8 cellular contexts compared by ENCODE assay signal in the genomic region with DNA sequence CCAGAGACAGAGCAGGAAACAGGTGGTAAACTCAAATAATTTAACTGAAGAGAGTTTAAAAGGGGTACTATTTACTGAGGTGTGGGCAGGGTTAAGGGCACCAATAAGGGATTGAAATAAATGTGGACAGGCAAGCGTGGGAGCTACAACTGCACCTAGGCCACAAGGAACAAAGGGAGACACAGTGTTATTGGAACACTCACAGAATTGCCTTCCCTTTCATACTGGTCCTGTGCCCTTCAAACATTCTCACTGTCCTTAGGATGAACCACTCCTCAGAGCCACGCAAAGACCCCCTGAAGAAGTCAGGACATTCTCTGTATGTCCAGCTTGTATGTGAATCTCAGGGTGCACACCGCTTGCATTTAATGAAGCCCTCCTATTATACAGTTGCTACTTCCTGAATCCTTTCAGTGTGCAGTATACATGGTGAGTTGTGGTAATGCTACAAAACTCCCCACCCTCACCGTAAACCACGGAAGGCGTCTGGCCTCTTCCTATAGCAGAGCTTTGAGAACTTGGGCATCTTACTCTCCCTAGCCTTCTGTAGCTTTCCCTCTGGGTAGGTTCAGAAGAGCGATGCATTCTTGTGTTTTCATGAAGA. TPM values are rescaled to one million over a fixed set of nuclear protein-coding genes. Genes with fewer than 3 reads are reported as not detected.
DNase-seq lines count a peak whose midpoint lies in the region; ATAC-seq and TF ChIP-seq lines count a peak whose summit lies in the region.

No MANE protein-coding gene starts in this region.

- no peaks in the 10 kb centered on the region for H3K79me1 ChIP-seq in H9 (ENCODE audit: insufficient read depth, low read depth, low read length, poor library complexity, severe bottlenecking)

- H3K4me3 ChIP-seq in smooth muscle cell = no peak overlapping the region

- H3K4me2 ChIP-seq in smooth muscle cell = no peak overlapping the region
- H3K4me2 ChIP-seq in H9 (ENCODE audit: insufficient read depth, insufficient read length, low read length) = no peak overlapping the region

- H2AK5ac ChIP-seq in H9 (ENCODE audit: insufficient read length, low read length) = no peak overlapping the region

- peak; percentile 11 for DNase-seq in NK-92 treated with Interleukin-12 subunit alpha and Interleukin-12 subunit beta, amount 100 ng/mL, for 24 hours (lab: John Stamatoyannopoulos, UW)
- no peak for DNase-seq in NK-92 (lab: John Stamatoyannopoulos, UW; ENCODE audit: unreplicated experiment)
- DNase-seq in activated CD8-positive, alpha-beta memory T cell treated with anti-CD3 and anti-CD28 coated beads for 24 hours = peak; percentile 76
- DNase-seq in naive B cell = peak; percentile 64
- DNase-seq in smooth muscle cell (lab: John Stamatoyannopoulos, UW; ENCODE audit: unreplicated experiment) = no peak
- no peak for DNase-seq in Ammon's horn (ENCODE audit: low spot score)
- DNase-seq in H9 = no peak

- H3K23ac ChIP-seq in H9 (ENCODE audit: insufficient read length, low read depth, low read length) = no peak overlapping the region

- peak; percentile 88 for ATAC-seq in HG03460 (IDR thresholded peaks at IDR 0.05; ENCODE audit: unreplicated experiment)
- peak; percentile 100 for ATAC-seq in naive B cell (ENCODE audit: low read depth in 2 of 2)

- H3K27me3 Mint-ChIP-seq in naive B cell (no peaks in the 10 kb centered on the region), H9 (ENCODE audit: low read depth) (no peaks in the 10 kb centered on the region)

- H2BK120ac ChIP-seq in H9 (ENCODE audit: low read depth, low read length, poor library complexity, severe bottlenecking) = no peak overlapping the region

- H3K18ac ChIP-seq in H9 (ENCODE audit: insufficient read length, low read depth, low read length) = no peak overlapping the region

- H3K4me1 Mint-ChIP-seq in naive B cell (peaks cover 41 to 48% (median 43%) of the 10 kb centered on the region in 3 donors), H9 (peaks cover under 1% of the 10 kb centered on the region in 2 experiments)

- H3K27ac Mint-ChIP-seq in naive B cell = peak overlapping the region; percentile 74 to 97 (median 93)
- H3K27ac Mint-ChIP-seq in H9 = no peak overlapping the region

- H3K9me3 Mint-ChIP-seq in naive B cell (no peaks in the 10 kb centered on the region), H9 (no peaks in the 10 kb centered on the region)

- no peak overlapping the region for H2BK20ac ChIP-seq in H9 (ENCODE audit: low read depth, low read length, poor library complexity, severe bottlenecking)

- H4K8ac ChIP-seq in H9 (replicated peaks; ENCODE audit: insufficient read length, low read depth, low read length) = no peak overlapping the region

- no peak overlapping the region for H2BK12ac ChIP-seq in H9 (ENCODE audit: insufficient read length, low read depth, low read length)

- H3F3A ChIP-seq in smooth muscle cell (ENCODE audit: low read depth) = no peaks in the 10 kb centered on the region

- H3K27me3 ChIP-seq in smooth muscle cell (ENCODE audit: low read depth) = no peaks in the 10 kb centered on the region
- H3K27me3 ChIP-seq in H9 (ENCODE audit: insufficient read depth, low read length) = no peaks in the 10 kb centered on the region

- H3K79me2 ChIP-seq in smooth muscle cell (ENCODE audit: low read depth) (no peaks in the 10 kb centered on the region), H9 (ENCODE audit: insufficient read depth, low read length) (no peaks in the 10 kb centered on the region)

- H4K20me1 ChIP-seq in smooth muscle cell (ENCODE audit: low read depth) (no peaks in the 10 kb centered on the region), H9 (ENCODE audit: control insufficient read depth, insufficient read depth, insufficient read length) (no peaks in the 10 kb centered on the region)

- no peak overlapping the region for H3K56ac ChIP-seq in H9 (ENCODE audit: insufficient read length, low read depth, low read length)

- H2BK5ac ChIP-seq in H9 (ENCODE audit: insufficient read length, low read length) = no peak overlapping the region

- H3K9me3 ChIP-seq in smooth muscle cell (replicated peaks; ENCODE audit: low read depth) (no peaks in the 10 kb centered on the region), H9 (ENCODE audit: control insufficient read depth, low read depth, low read length) (no peaks in the 10 kb centered on the region)

- H3K9ac ChIP-seq in smooth muscle cell (ENCODE audit: low read depth) (no peak overlapping the region), H9 (ENCODE audit: extremely low read depth, insufficient read length, low read length) (no peak overlapping the region)

- H3K36me3 Mint-ChIP-seq in naive B cell = peaks cover 0 to 6% of the 10 kb centered on the region in 2 donors
- H3K36me3 Mint-ChIP-seq in H9 (ENCODE audit: insufficient read depth in 1 of 3, low read depth in 3 of 3) = no peaks in the 10 kb centered on the region

- H3K36me3 ChIP-seq in smooth muscle cell (ENCODE audit: low read depth) = no peaks in the 10 kb centered on the region

- no peak overlapping the region for H3K4ac ChIP-seq in H9 (ENCODE audit: low read depth, low read length)

- H3K4me1 ChIP-seq in smooth muscle cell (ENCODE audit: low read depth) (no peaks in the 10 kb centered on the region), H9 (ENCODE audit: insufficient read depth, low read length) (no peaks in the 10 kb centered on the region)

- H3K27ac ChIP-seq in smooth muscle cell (ENCODE audit: low read depth) = no peak overlapping the region
- H3K27ac ChIP-seq in H9 (ENCODE audit: insufficient read length, low read depth, low read length) = no peak overlapping the region

- no peak overlapping the region for H2AFZ ChIP-seq in smooth muscle cell (ENCODE audit: low read depth)
- H2AFZ ChIP-seq in H9 (ENCODE audit: low read length) = no peak overlapping the region

- H4K5ac ChIP-seq in H9 (ENCODE audit: insufficient read length, low read depth, low read length) = no peak overlapping the region

- H3T11ph ChIP-seq in H9 (ENCODE audit: low read length) = no peak overlapping the region

- H2BK15ac ChIP-seq in H9 (ENCODE audit: low read depth, low read length) = no peak overlapping the region

- H3K23me2 ChIP-seq in H9 (ENCODE audit: insufficient read length, low read depth, low read length, poor library complexity, severe bottlenecking) = no peaks in the 10 kb centered on the region

- H4K91ac ChIP-seq in H9 (ENCODE audit: insufficient read length, low read depth, low read length) = no peak overlapping the region

- no peak overlapping the region for H3K14ac ChIP-seq in H9 (ENCODE audit: insufficient read depth, low read length)

- TF ChIP-seq CTCF in smooth muscle cell (IDR thresholded peaks at IDR 0.05; ENCODE audit: borderline replicate concordance, insufficient read depth, poor library complexity, severe bottlenecking) (no peak), H9 (conservative IDR thresholded peaks at IDR 0.05) (no peak)

- 77% methylated on average over 7 of the region's 7 CpGs for WGBS in smooth muscle cell (ENCODE audit: low lambda C conversion rate)
- no CpG with 5 or more reads among the region's 7 CpGs for WGBS in H9 (ENCODE audit: extremely low coverage, insufficient read length, low lambda C conversion rate)

- H3K4me3 Mint-ChIP-seq in naive B cell (peak overlapping the region; percentile 20 to 87 (median 76)), H9 (no peak overlapping the region)

RNA-seq across cellular contexts. Expression of gene MRPL1, which starts 9.6 kb away (rescaled TPM):
- polyA plus RNA-seq in naive B cell (ENCODE audit: low read depth in 6 of 6) = 10 to 100 TPM; 22.3 to 30.9 (median 23.6) TPM
- total RNA-seq in smooth muscle cell = 31.4 and 31.6 TPM in 2 replicates
- polyA plus RNA-seq in smooth muscle cell = 18.5 and 20.2 TPM in 2 replicates
- 39.0 and 46.2 TPM in 2 replicates for total RNA-seq in H9 (2021)

RNA-seq across cellular contexts. Expression of gene CNOT6L, which starts 33.8 kb away (rescaled TPM):
- polyA plus RNA-seq in naive B cell (ENCODE audit: low read depth in 6 of 6) (10 to 100 TPM; 45.0 to 63.8 (median 53.0) TPM), smooth muscle cell (4.8 and 7.3 TPM in 2 replicates)
- total RNA-seq in smooth muscle cell (19.5 and 22.2 TPM in 2 replicates), H9 (2021) (14.5 and 15.9 TPM in 2 replicates)

Comparison
In these comparisons a context has a peak if more than half of its experiments do, and no peak if none do; other contexts are left out.
1. DNase-seq: peak in NK-92 treated with Interleukin-12 subunit alpha and Interleukin-12 subunit beta, amount 100 ng/mL, for 24 hours (single experiment), activated CD8-positive, alpha-beta memory T cell treated with anti-CD3 and anti-CD28 coated beads for 24 hours (single experiment) and naive B cell (single experiment); none in NK-92 (single experiment), smooth muscle cell (single experiment), Ammon's horn (single experiment) and H9 (single experiment).
2. H3K27ac Mint-ChIP-seq: peak in naive B cell (6 of 6); none in H9 (0 of 3).
3. H3K4me3 Mint-ChIP-seq: peak in naive B cell (8 of 8); none in H9 (0 of 2).